Comparison of ENCODE assay signal across 8 cellular contexts in genomic region chr11:67260885-67261634, GRCh38. TPM values are rescaled to one million over a fixed set of nuclear protein-coding genes. Genes with fewer than 3 reads are reported as not detected.
DNase-seq lines count a peak whose midpoint lies in the region; ATAC-seq and TF ChIP-seq lines count a peak whose summit lies in the region.
"Not testable (repeated sequence)": the region's sequence is repeated elsewhere in the genome, so short reads cannot be mapped to it uniquely, and the experiment has no call there.

No MANE protein-coding gene starts in this region.

- not testable (repeated sequence) for H3K36me3 ChIP-seq in BJ (ENCODE audit: control insufficient read depth, insufficient read depth, low read length); ectodermal cell (ENCODE audit: control insufficient read depth, insufficient read depth, low read length)
- peaks cover 12% of the 10 kb centered on the region for H3K36me3 ChIP-seq in HUES64 (ENCODE audit: insufficient read depth, low read length)

- peaks cover 33% of the 10 kb centered on the region for H3K4me1 Mint-ChIP-seq in activated T-helper 17 cell treated with anti-CD3 and anti-CD28 coated beads, Interleukin-2, amount 50 U/mL, for 72 hours
- H3K4me1 Mint-ChIP-seq in natural killer cell treated with Interleukin-12 subunit alpha and Interleukin-12 subunit beta and Interleukin-15 and Interleukin-18, amount 100 ng/mL, for 72 hours (ENCODE audit: low read depth in 2 of 2) = peaks cover 47 to 61% of the 10 kb centered on the region in 2 donors

- WGBS in HUES64 = 42% methylated on average over 49 of the region's 49 CpGs
- 42 to 43% methylated on average over 49 of the region's 49 CpGs for WGBS in ectodermal cell, 2 experiments

- peak overlapping the region; percentile 84 for H3K4me3 Mint-ChIP-seq in activated T-helper 17 cell treated with anti-CD3 and anti-CD28 coated beads, Interleukin-2, amount 50 U/mL, for 72 hours
- peak overlapping the region; percentile 52 for H3K4me3 Mint-ChIP-seq in natural killer cell treated with Interleukin-12 subunit alpha and Interleukin-12 subunit beta and Interleukin-15 and Interleukin-18, amount 100 ng/mL, for 72 hours

- not testable (repeated sequence) for DNase-seq in BJ (ENCODE audit: low read depth); RWPE1 (ENCODE audit: low spot score); natural killer cell treated with Interleukin-12 subunit alpha and Interleukin-12 subunit beta and Interleukin-15 and Interleukin-18, amount 100 ng/mL, for 72 hours (ENCODE audit: low spot score)
- DNase-seq in hypothalamus (lab: John Stamatoyannopoulos, UW) = peak in 41 of 51 donors; percentile 20 to 78 (median 53)
- peak; percentile 15 for DNase-seq in stimulated activated naive CD4-positive, alpha-beta T cell treated with Interleukin-2 at 50 U/mL for 16 hours (lab: John Stamatoyannopoulos, UW)

- H3K36me3 Mint-ChIP-seq in activated T-helper 17 cell treated with anti-CD3 and anti-CD28 coated beads, Interleukin-2, amount 50 U/mL, for 72 hours (ENCODE audit: low read depth) = peaks cover 28% of the 10 kb centered on the region
- not testable (repeated sequence) for H3K36me3 Mint-ChIP-seq in natural killer cell treated with Interleukin-12 subunit alpha and Interleukin-12 subunit beta and Interleukin-15 and Interleukin-18, amount 100 ng/mL, for 72 hours

- H3K27me3 Mint-ChIP-seq in activated T-helper 17 cell treated with anti-CD3 and anti-CD28 coated beads, Interleukin-2, amount 50 U/mL, for 72 hours; natural killer cell treated with Interleukin-12 subunit alpha and Interleukin-12 subunit beta and Interleukin-15 and Interleukin-18, amount 100 ng/mL, for 72 hours: not testable (repeated sequence)

- CTCF ChIA-PET in BJ (lab: Yijun Ruan, JAX) = interaction anchor here (0.9 to 4.9 kb wide), 17 partner anchors 8 to 211 kb away, joined by 3 to 133 read pairs (median 6); partner anchors contain the start of genes ANKRD13D and SSH3
- CTCF ChIA-PET in RWPE1 (lab: Yijun Ruan, JAX) = interaction anchor here (0.6 to 3.1 kb wide), 5 partner anchors 47 to 453 kb away, joined by 3 to 27 read pairs (median 5); no protein-coding TSS in a partner anchor

- H3K27me3 ChIP-seq in BJ (ENCODE audit: control insufficient read depth, insufficient read depth, low read length) = not testable (repeated sequence)
- peaks cover 22% of the 10 kb centered on the region for H3K27me3 ChIP-seq in HUES64 (ENCODE audit: insufficient read depth, low read length)
- H3K27me3 ChIP-seq in ectodermal cell (ENCODE audit: control insufficient read depth, insufficient read depth, low read length, poor library complexity, severe bottlenecking) = peaks cover 25% of the 10 kb centered on the region

- not testable (repeated sequence) for ATAC-seq in activated T-helper 17 cell treated with anti-CD3 and anti-CD28 coated beads, Interleukin-2, amount 50 U/mL, for 72 hours (replicated peaks); natural killer cell treated with Interleukin-12 subunit alpha and Interleukin-12 subunit beta and Interleukin-15 and Interleukin-18, amount 100 ng/mL, for 72 hours

- H3K4me1 ChIP-seq in HUES64 (ENCODE audit: insufficient read depth, low read length) = peaks cover 13% of the 10 kb centered on the region
- not testable (repeated sequence) for H3K4me1 ChIP-seq in ectodermal cell (ENCODE audit: control insufficient read depth, insufficient read depth, low read length)

- POLR2A ChIA-PET in BJ (lab: Charles Lee) = interaction anchor here (0.6 kb wide), 1 partner anchor 161 kb away, joined by 6 read pairs; no protein-coding TSS in a partner anchor
- POLR2A ChIA-PET in RWPE1 (lab: Yijun Ruan, JAX; ENCODE audit: low non-redundant PET) = not testable (repeated sequence)

- H3K9ac ChIP-seq in HUES64 (ENCODE audit: low read depth, low read length) = not testable (repeated sequence)

- H3K4me3 ChIP-seq in BJ (ENCODE audit: low read depth, low read length) = peak overlapping the region; percentile 28
- H3K4me3 ChIP-seq in HUES64 (ENCODE audit: low read length) = peak overlapping the region; percentile 46
- H3K4me3 ChIP-seq in ectodermal cell (ENCODE audit: insufficient read depth, low read depth, low read length) = peak overlapping the region; percentile 26

- H3K9me3 Mint-ChIP-seq in activated T-helper 17 cell treated with anti-CD3 and anti-CD28 coated beads, Interleukin-2, amount 50 U/mL, for 72 hours; natural killer cell treated with Interleukin-12 subunit alpha and Interleukin-12 subunit beta and Interleukin-15 and Interleukin-18, amount 100 ng/mL, for 72 hours: not testable (repeated sequence)

- H3K9me3 ChIP-seq in HUES64 (ENCODE audit: insufficient read depth, low read depth, low read length); ectodermal cell (ENCODE audit: control insufficient read depth, low read length): not testable (repeated sequence)

- not testable (repeated sequence) for TF ChIP-seq CTCF in BJ (IDR thresholded peaks at IDR 0.05; ENCODE audit: insufficient read depth, low read depth, low read length); RWPE1 (conservative IDR thresholded peaks at IDR 0.05; ENCODE audit: low read depth)

- not testable (repeated sequence) for H3K27ac Mint-ChIP-seq in activated T-helper 17 cell treated with anti-CD3 and anti-CD28 coated beads, Interleukin-2, amount 50 U/mL, for 72 hours
- peak overlapping the region in 1 of 2 donors; percentile 58 for H3K27ac Mint-ChIP-seq in natural killer cell treated with Interleukin-12 subunit alpha and Interleukin-12 subunit beta and Interleukin-15 and Interleukin-18, amount 100 ng/mL, for 72 hours

- not testable (repeated sequence) for H3K27ac ChIP-seq in HUES64 (ENCODE audit: low read depth, low read length); ectodermal cell (ENCODE audit: insufficient read depth, low read depth, low read length, poor library complexity, severe bottlenecking)
- peak overlapping the region; percentile 96 for H3K27ac ChIP-seq in RWPE1

RNA-seq across cellular contexts. Expression of gene GRK2, which starts 5.2 kb away (rescaled TPM):
- polyA plus RNA-seq in BJ (2011; rRNA removed) = 21.9 and 31.2 TPM in 2 replicates
- polyA minus RNA-seq in BJ (2011; rRNA and poly(A)+ RNA removed) = 62.1 and 64.5 TPM in 2 replicates
- polyA plus RNA-seq in HUES64 (2013, experiment 1 of 2) = 30.8 TPM
- 34.2 TPM for polyA plus RNA-seq in HUES64 (2013, experiment 2 of 2)
- 100 to 1,000 TPM; 197 to 265 TPM for total RNA-seq in activated T-helper 17 cell treated with anti-CD3 and anti-CD28 coated beads, Interleukin-2, amount 50 U/mL, for 72 hours
- polyA plus RNA-seq in ectodermal cell (2013, experiment 1 of 4) = 47.7 TPM
- polyA plus RNA-seq in ectodermal cell (2013, experiment 2 of 4) = 45.8 TPM
- polyA plus RNA-seq in ectodermal cell (2013, experiment 3 of 4) = 35.1 TPM
- 37.3 TPM for polyA plus RNA-seq in ectodermal cell (2013, experiment 4 of 4)
- 100 to 1,000 TPM; 394 to 432 TPM for total RNA-seq in natural killer cell treated with Interleukin-12 subunit alpha and Interleukin-12 subunit beta and Interleukin-15 and Interleukin-18, amount 100 ng/mL, for 72 hours

RNA-seq across cellular contexts. Expression of gene ANKRD13D, which starts 28.0 kb away (rescaled TPM):
- 18.4 and 30.7 TPM in 2 replicates for polyA plus RNA-seq in BJ (2011; rRNA removed)
- polyA minus RNA-seq in BJ (2011; rRNA and poly(A)+ RNA removed) = 27.4 and 33.7 TPM in 2 replicates
- 14.1 TPM for polyA plus RNA-seq in HUES64 (2013, experiment 1 of 2)
- 13.9 TPM for polyA plus RNA-seq in HUES64 (2013, experiment 2 of 2)
- total RNA-seq in activated T-helper 17 cell treated with anti-CD3 and anti-CD28 coated beads, Interleukin-2, amount 50 U/mL, for 72 hours = 100 to 1,000 TPM; 102 to 137 TPM
- 30.3 TPM for polyA plus RNA-seq in ectodermal cell (2013, experiment 1 of 4)
- 26.9 TPM for polyA plus RNA-seq in ectodermal cell (2013, experiment 2 of 4)
- polyA plus RNA-seq in ectodermal cell (2013, experiment 3 of 4) = 25.6 TPM
- 26.8 TPM for polyA plus RNA-seq in ectodermal cell (2013, experiment 4 of 4)
- 100 to 1,000 TPM; 182 to 231 TPM for total RNA-seq in natural killer cell treated with Interleukin-12 subunit alpha and Interleukin-12 subunit beta and Interleukin-15 and Interleukin-18, amount 100 ng/mL, for 72 hours

RNA-seq across cellular contexts. Expression of gene SSH3, which starts 42.3 kb away (rescaled TPM):
- polyA plus RNA-seq in BJ (2011; rRNA removed) = 19.1 and 22.1 TPM in 2 replicates
- polyA minus RNA-seq in BJ (2011; rRNA and poly(A)+ RNA removed) = 10.9 and 14.6 TPM in 2 replicates
- 13.7 TPM for polyA plus RNA-seq in HUES64 (2013, experiment 1 of 2)
- polyA plus RNA-seq in HUES64 (2013, experiment 2 of 2) = 14.1 TPM
- total RNA-seq in activated T-helper 17 cell treated with anti-CD3 and anti-CD28 coated beads, Interleukin-2, amount 50 U/mL, for 72 hours = 10 to 100 TPM; 15.8 to 22.0 TPM
- 9.5 TPM for polyA plus RNA-seq in ectodermal cell (2013, experiment 1 of 4)
- 8.1 TPM for polyA plus RNA-seq in ectodermal cell (2013, experiment 2 of 4)
- 10.0 TPM for polyA plus RNA-seq in ectodermal cell (2013, experiment 3 of 4)
- 10.0 TPM for polyA plus RNA-seq in ectodermal cell (2013, experiment 4 of 4)
- 10 to 100 TPM; 19.2 to 32.3 TPM for total RNA-seq in natural killer cell treated with Interleukin-12 subunit alpha and Interleukin-12 subunit beta and Interleukin-15 and Interleukin-18, amount 100 ng/mL, for 72 hours
